23 cellular contexts compared by ENCODE assay signal in the genomic region with DNA sequence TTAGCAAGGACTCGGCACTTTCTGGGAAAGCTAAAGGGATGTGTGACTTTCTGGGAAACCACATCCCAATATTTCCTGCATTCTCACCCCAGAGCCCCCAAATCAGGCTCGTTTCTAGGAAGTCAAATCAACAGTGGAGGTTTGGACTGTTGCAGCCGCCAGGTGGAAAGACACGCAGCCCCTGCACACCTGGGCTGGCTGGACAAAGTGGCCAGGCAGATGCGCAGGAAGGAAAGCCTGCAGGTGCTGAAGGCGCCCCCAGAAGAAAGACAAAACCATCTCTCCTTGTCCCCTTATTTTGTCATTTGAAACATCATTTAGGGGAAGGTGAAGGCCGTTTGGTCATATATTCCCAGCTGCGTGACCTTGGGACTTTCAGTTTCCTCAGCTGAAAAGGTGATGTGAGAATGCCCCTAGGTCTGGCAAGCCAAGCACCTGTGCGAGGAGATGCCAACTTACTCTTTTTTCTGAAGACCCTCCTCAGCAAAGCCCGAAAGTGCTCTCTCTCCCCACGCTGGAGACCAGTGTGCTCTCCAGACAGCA.
DNase-seq lines count a peak whose midpoint lies in the region; TF ChIP-seq lines count a peak whose summit lies in the region.
"Had no signal": no experiment of that assay in that cellular context is flagged by ENCODE, and none has a peak within 500 bp of the region (broad histone marks: within the 10 kb centered on the region; RNA-seq: fewer than 3 reads in every experiment).

No MANE protein-coding gene starts in this region.

- H3K27ac ChIP-seq in OCI-LY1 (ENCODE audit: low read depth, low read length, poor library complexity, severe bottlenecking) (peak overlapping the region; percentile 64), adrenal gland (peak overlapping the region in 3 of 5 donors; percentile 63 to 85 (median 82)), transverse colon (peak overlapping the region in 2 of 4 donors; percentile 29 to 58)
- H3K27ac ChIP-seq: BLaER1, RWPE1 had no signal

- H3K36me3 ChIP-seq in OCI-LY1 (ENCODE audit: insufficient read depth, low read length), result no peaks in the 10 kb centered on the region
- no peaks in the 10 kb centered on the region for H3K36me3 ChIP-seq in adrenal gland (replicated peaks in 1 of 2)
- H3K36me3 ChIP-seq in transverse colon, result no peaks in the 10 kb centered on the region
- H3K36me3 ChIP-seq: BLaER1, MG63 had no signal

- DNase-seq in adrenal gland (no peak), mesenteric fat pad (ENCODE audit: low spot score) (peak; percentile 60), transverse colon (peak; percentile 53), HPDE6-E6E7 (ENCODE audit: extremely low spot score) (no peak), SK-N-DZ (ENCODE audit: low spot score) (no peak)
- DNase-seq in stimulated activated CD4-positive, alpha-beta T cell treated with anti-CD3 and anti-CD28 coated beads, Interleukin-2, amount 100 ng/mL, for 48 hours, result no peak
- DNase-seq: ACHN; CD4-positive, alpha-beta memory T cell; DND-41; GOT3; HCEC 1CT; Kasumi-1; MG63; NCI-H1048; NCI-H1436 treated with DMSO at 0.1 percent for 48 hours; NCI-H1930; NCI-H510A; NCI-H748 treated with DMSO at 0.1 percent for 48 hours; PC-3; SHP77 treated with DMSO at 0.1 percent for 48 hours had no signal

- no peaks in the 10 kb centered on the region for H3K9me2 ChIP-seq in OCI-LY1 (ENCODE audit: low read depth, low read length)

- TF ChIP-seq POLR2A in adrenal gland (IDR thresholded peaks at IDR 0.05) (no peak), transverse colon (IDR thresholded peaks at IDR 0.05) (no peak)

- H3F3A ChIP-seq in OCI-LY1 (ENCODE audit: insufficient read depth, low read length), result no peaks in the 10 kb centered on the region

- TF ChIP-seq CTCF in OCI-LY1 (IDR thresholded peaks at IDR 0.05; ENCODE audit: low read length) (no peak), adrenal gland (IDR thresholded peaks at IDR 0.05) (no peak), transverse colon (IDR thresholded peaks at IDR 0.05) (no peak)

- no peaks in the 10 kb centered on the region for H4K20me1 ChIP-seq in OCI-LY1 (ENCODE audit: insufficient read depth, low read length)
- H4K20me1 ChIP-seq: BLaER1 had no signal

- 88 to 95% (median 90%) methylated on average over 10 to 11 of the region's 11 CpGs for WGBS in adrenal gland, 4 donors
- WGBS in transverse colon (ENCODE audit: low coverage in 1 of 2), 2 donors, result 78 to 82% methylated on average over 5 to 11 of the region's 11 CpGs

- peak overlapping the region; percentile 33; the same call in 1 of the 2 replicates for H3K4me2 ChIP-seq in OCI-LY1 (ENCODE audit: low read length)
- H3K4me2 ChIP-seq: BLaER1 had no signal

- in situ Hi-C loops in transverse colon (cut with MboI; ENCODE audit: low pct_ligation_motif_present in 1 of 4, low pct_unique_long_range_greater_than_20kb in 1 of 4, low sequenced_read_pairs in 3 of 4), result no loop called here

- H3K9me3 ChIP-seq in OCI-LY1 (ENCODE audit: low read length), result no peaks in the 10 kb centered on the region
- no peaks in the 10 kb centered on the region for H3K9me3 ChIP-seq in adrenal gland (replicated peaks in 1 of 3)
- no peaks in the 10 kb centered on the region for H3K9me3 ChIP-seq in transverse colon
- H3K9me3 ChIP-seq: BLaER1, MG63 had no signal

- H2AFZ ChIP-seq in OCI-LY1 (ENCODE audit: low read length), result no peak overlapping the region

- no peaks in the 10 kb centered on the region for H3K79me2 ChIP-seq in OCI-LY1 (ENCODE audit: insufficient read depth, low read length)

- H3K9ac ChIP-seq in OCI-LY1 (ENCODE audit: low read length), result peak overlapping the region; percentile 6; the same call in 1 of the 2 replicates
- H3K9ac ChIP-seq: BLaER1 had no signal

- H3K4me3 ChIP-seq in OCI-LY1 (ENCODE audit: low read depth, low read length, poor library complexity, severe bottlenecking), result no peak overlapping the region
- no peak overlapping the region for H3K4me3 ChIP-seq in adrenal gland
- no peak overlapping the region for H3K4me3 ChIP-seq in transverse colon
- H3K4me3 ChIP-seq: BLaER1, MG63 had no signal

- peaks cover 88% of the 10 kb centered on the region for H3K4me1 ChIP-seq in OCI-LY1 (ENCODE audit: insufficient read depth, low read length, severe bottlenecking)
- peaks cover 17 to 22% of the 10 kb centered on the region in 2 donors for H3K4me1 ChIP-seq in adrenal gland (replicated peaks in 1 of 2)
- H3K4me1 ChIP-seq in transverse colon, result peaks cover 11 to 24% (median 21%) of the 10 kb centered on the region in 4 donors

- no peaks in the 10 kb centered on the region for H3K27me3 ChIP-seq in OCI-LY1 (ENCODE audit: insufficient read depth, low read length)
- no peaks in the 10 kb centered on the region for H3K27me3 ChIP-seq in adrenal gland
- no peaks in the 10 kb centered on the region for H3K27me3 ChIP-seq in transverse colon
- H3K27me3 ChIP-seq: BLaER1, MG63 had no signal

- intact Hi-C loops in adrenal gland (cut with DNase I) (no loop called here), transverse colon (cut with DNase I; ENCODE audit: low total_unique reads) (no loop called here)

- TF ChIP-seq EP300 in transverse colon (IDR thresholded peaks at IDR 0.05; ENCODE audit: low read depth), result no peak

Comparison
In these comparisons a context has a peak if more than half of its experiments do, and no peak if none do; other contexts are left out.
1. DNase-seq: peak in mesenteric fat pad (single experiment) and transverse colon (single experiment); none in adrenal gland (0 of 7), HPDE6-E6E7 (single experiment), stimulated activated CD4-positive, alpha-beta T cell treated with anti-CD3 and anti-CD28 coated beads, Interleukin-2, amount 100 ng/mL, for 48 hours (0 of 2) and SK-N-DZ (single experiment).